Comparison of ENCODE assay signal across 9 cellular contexts in genomic region chrX:24148118-24148517, GRCh38. TPM values are rescaled to one million over a fixed set of nuclear protein-coding genes. Genes with fewer than 3 reads are reported as not detected.
DNase-seq lines count a peak whose midpoint lies in the region; ATAC-seq and TF ChIP-seq lines count a peak whose summit lies in the region.
"Had no signal": no experiment of that assay in that cellular context is flagged by ENCODE, and none has a peak within 500 bp of the region (broad histone marks: within the 10 kb centered on the region; RNA-seq: fewer than 3 reads in every experiment).

No MANE protein-coding gene starts in this region.

- H3K9me3 ChIP-seq in DND-41 (ENCODE audit: insufficient read depth, low read length, severe bottlenecking) (no peaks in the 10 kb centered on the region), colonic mucosa (no peaks in the 10 kb centered on the region), neuron (ENCODE audit: low read length) (no peaks in the 10 kb centered on the region)

- H3K36me3 ChIP-seq in DND-41 (ENCODE audit: insufficient read depth, low read length) (peaks cover 18% of the 10 kb centered on the region), colonic mucosa (no peaks in the 10 kb centered on the region), neuron (ENCODE audit: insufficient read depth, low read length) (peaks cover 9% of the 10 kb centered on the region)

- no peak for ATAC-seq in DND-41 (ENCODE audit: insufficient read depth, low read depth)

- H3K4me3 ChIP-seq in DND-41 (ENCODE audit: low read depth in 1 of 2, low read length in 2 of 2) (peak overlapping the region in 1 of 2 experiments; percentile 85; a peak in 3 of 4 replicates), colonic mucosa (peak overlapping the region; percentile 64), neuron (ENCODE audit: low read length) (peak overlapping the region; percentile 97)

- intact Hi-C loops in colonic mucosa (cut with DNase I), result no loop called here

- peaks cover 46% of the 10 kb centered on the region for H3K79me2 ChIP-seq in DND-41 (ENCODE audit: insufficient read depth, low read length)

- H3K4me1 ChIP-seq in DND-41 (ENCODE audit: insufficient read depth, low read length) (peaks cover 64% of the 10 kb centered on the region), colonic mucosa (peaks cover 7% of the 10 kb centered on the region), neuron (ENCODE audit: insufficient read depth, low read length) (peaks cover 35% of the 10 kb centered on the region)

- peaks cover 20% of the 10 kb centered on the region; the same call in 1 of the 2 replicates for H4K20me1 ChIP-seq in DND-41 (ENCODE audit: insufficient read depth, low read length)

- peak overlapping the region; percentile 72; the same call in 1 of the 2 replicates for H2AFZ ChIP-seq in DND-41 (ENCODE audit: low read depth, low read length)
- H2AFZ ChIP-seq in neuron (ENCODE audit: low read depth, low read length), result peak overlapping the region; percentile 93

- DNase-seq in DND-41, result no peak
- DNase-seq in NCI-H2227 (lab: John Stamatoyannopoulos, UW; ENCODE audit: unreplicated experiment), result peak; percentile 23
- no peak for DNase-seq in colonic mucosa
- no peak for DNase-seq in putamen (ENCODE audit: low spot score)
- no peak for DNase-seq in SHP77 treated with DMSO at 0.1 percent for 48 hours (lab: John Stamatoyannopoulos, UW)
- DNase-seq in HK-2 (ENCODE audit: unreplicated experiment), result no peak
- no peak for DNase-seq in HPDE6-E6E7 (ENCODE audit: extremely low spot score)
- DNase-seq: islet precursor cell had no signal

- H3K27ac ChIP-seq in DND-41 (ENCODE audit: low read length) (peak overlapping the region; percentile 96), colonic mucosa (peak overlapping the region; percentile 96)

- H3K27me3 ChIP-seq in DND-41 (ENCODE audit: insufficient read depth, low read length, poor library complexity) (no peaks in the 10 kb centered on the region), colonic mucosa (no peaks in the 10 kb centered on the region), neuron (ENCODE audit: insufficient read depth, low read length) (no peaks in the 10 kb centered on the region)

- no peak for TF ChIP-seq CTCF in DND-41 (IDR thresholded peaks at IDR 0.05; ENCODE audit: borderline replicate concordance, extremely low read depth, low read length, poor library complexity, severe bottlenecking)
- no peak for TF ChIP-seq CTCF in colonic mucosa (IDR thresholded peaks at IDR 0.05)

- peak overlapping the region; percentile 87 for H3K9ac ChIP-seq in DND-41 (ENCODE audit: low read depth, low read length)
- H3K9ac ChIP-seq in colonic mucosa (ENCODE audit: low read depth in 2 of 2, low read length in 2 of 2), result peak overlapping the region in 1 of 2 donors; percentile 73

- peak overlapping the region; percentile 68 for H3K4me2 ChIP-seq in DND-41 (ENCODE audit: insufficient read depth, low read length)

RNA-seq across cellular contexts. Expression of gene ZFX, which starts 1.4 kb away (rescaled TPM):
- total RNA-seq in colonic mucosa, result 10 to 100 TPM; 44.0 to 44.4 TPM
